Comparison of ENCODE assay signal across 16 cellular contexts in genomic region chr6:100592929-100593328, GRCh38.
DNase-seq lines count a peak whose midpoint lies in the region; ATAC-seq and TF ChIP-seq lines count a peak whose summit lies in the region.
"Had no signal": no experiment of that assay in that cellular context is flagged by ENCODE, and none has a peak within 500 bp of the region (broad histone marks: within the 10 kb centered on the region; RNA-seq: fewer than 3 reads in every experiment).

No MANE protein-coding gene starts in this region.

- intact Hi-C loops in activated naive CD4-positive, alpha-beta T cell treated with anti-CD3 and anti-CD28 coated beads for 36 hours (cut with micrococcal nuclease), result no loop called here
- intact Hi-C loops in CD14-positive monocyte (cut with micrococcal nuclease), result no loop called here

- CTCF ChIA-PET in activated naive CD4-positive, alpha-beta T cell treated with anti-CD3 and anti-CD28 coated beads for 36 hours (lab: Charles Lee), result no interaction called here

- H3K9me3 Mint-ChIP-seq in activated naive CD4-positive, alpha-beta T cell treated with anti-CD3 and anti-CD28 coated beads for 36 hours, result no peaks in the 10 kb centered on the region
- H3K9me3 Mint-ChIP-seq in CD14-positive monocyte, result peaks cover 0 to 2% (median 0%) of the 10 kb centered on the region in 7 donors
- H3K9me3 Mint-ChIP-seq: activated T-cell treated with anti-CD3 and anti-CD28 coated beads, Interleukin-2, amount 50 U/mL, for 4 hours had no signal

- DNase-seq in DND-41 (no peak), NCI-H1105 (lab: John Stamatoyannopoulos, UW) (peak; percentile 96), NCI-H345 treated with DMSO at 0.1 percent for 48 hours (lab: John Stamatoyannopoulos, UW; ENCODE audit: unreplicated experiment) (peak; percentile 91), GDM1 (lab: John Stamatoyannopoulos, UW) (no peak), GF-D8 (lab: John Stamatoyannopoulos, UW) (no peak), CD14-positive monocyte (ENCODE audit: low spot score) (no peak)
- DNase-seq in activated naive CD4-positive, alpha-beta T cell treated with anti-CD3 and anti-CD28 coated beads for 36 hours, result no peak
- DNase-seq: activated CD4-positive, CD25-positive, alpha-beta regulatory T cell treated with anti-CD3 and anti-CD28 coated beads, Interleukin-2, amount 50 U/mL, for 72 hours; activated T-cell treated with anti-CD3 and anti-CD28 coated beads, Interleukin-2, amount 50 U/mL, for 4 hours; adrenal gland; hypothalamus; left ventricle myocardium inferior; stimulated activated CD4-positive, alpha-beta T cell treated with anti-CD3 and anti-CD28 coated beads, Interleukin-1b, Interleukin-23, amount 100 ng/mL, for 48 hours had no signal

- peaks cover 2% of the 10 kb centered on the region for H3K4me1 Mint-ChIP-seq in activated naive CD4-positive, alpha-beta T cell treated with anti-CD3 and anti-CD28 coated beads for 36 hours (ENCODE audit: low read depth)
- H3K4me1 Mint-ChIP-seq in CD14-positive monocyte, result no peaks in the 10 kb centered on the region

- H3K4me3 Mint-ChIP-seq in activated naive CD4-positive, alpha-beta T cell treated with anti-CD3 and anti-CD28 coated beads for 36 hours, result no peak overlapping the region
- no peak overlapping the region for H3K4me3 Mint-ChIP-seq in CD14-positive monocyte
- H3K4me3 Mint-ChIP-seq: activated T-cell treated with anti-CD3 and anti-CD28 coated beads, Interleukin-2, amount 50 U/mL, for 4 hours had no signal

- H3K9ac ChIP-seq in DND-41 (ENCODE audit: low read depth, low read length) (no peak overlapping the region), endocrine pancreas (ENCODE audit: control insufficient read depth, insufficient read depth, low read length) (no peak overlapping the region)

- H3K79me2 ChIP-seq in DND-41 (ENCODE audit: insufficient read depth, low read length), result no peaks in the 10 kb centered on the region

- H3K36me3 Mint-ChIP-seq in activated naive CD4-positive, alpha-beta T cell treated with anti-CD3 and anti-CD28 coated beads for 36 hours (ENCODE audit: low read depth), result peaks cover 33% of the 10 kb centered on the region
- peaks cover 26 to 39% of the 10 kb centered on the region in 2 donors for H3K36me3 Mint-ChIP-seq in CD14-positive monocyte

- no peak for ATAC-seq in DND-41 (ENCODE audit: insufficient read depth, low read depth)
- ATAC-seq: activated T-cell treated with anti-CD3 and anti-CD28 coated beads, Interleukin-2, amount 50 U/mL, for 4 hours; esophagus mucosa; K562 had no signal

- no peak overlapping the region for H3K27ac Mint-ChIP-seq in activated naive CD4-positive, alpha-beta T cell treated with anti-CD3 and anti-CD28 coated beads for 36 hours
- H3K27ac Mint-ChIP-seq in CD14-positive monocyte, result no peak overlapping the region

- H3K4me2 ChIP-seq in DND-41 (ENCODE audit: insufficient read depth, low read length), result no peak overlapping the region

- H3K9me3 ChIP-seq in DND-41 (ENCODE audit: insufficient read depth, low read length, severe bottlenecking) (no peaks in the 10 kb centered on the region), endocrine pancreas (ENCODE audit: control insufficient read depth, low read length) (no peaks in the 10 kb centered on the region)
- H3K9me3 ChIP-seq: adrenal gland, left ventricle myocardium inferior had no signal

- no peaks in the 10 kb centered on the region for H4K20me1 ChIP-seq in DND-41 (ENCODE audit: insufficient read depth, low read length)

- no peaks in the 10 kb centered on the region for H3K27me3 Mint-ChIP-seq in activated naive CD4-positive, alpha-beta T cell treated with anti-CD3 and anti-CD28 coated beads for 36 hours (ENCODE audit: low read depth)
- H3K27me3 Mint-ChIP-seq in CD14-positive monocyte (ENCODE audit: low read depth in 3 of 3), result no peaks in the 10 kb centered on the region

- TF ChIP-seq CTCF in DND-41 (IDR thresholded peaks at IDR 0.05; ENCODE audit: borderline replicate concordance, extremely low read depth, low read length, poor library complexity, severe bottlenecking) (no peak), CD14-positive monocyte (IDR thresholded peaks at IDR 0.05) (no peak)

- no peaks in the 10 kb centered on the region for H3K27me3 ChIP-seq in DND-41 (ENCODE audit: insufficient read depth, low read length, poor library complexity)
- H3K27me3 ChIP-seq in endocrine pancreas (ENCODE audit: control insufficient read depth, insufficient read depth, low read length), result no peaks in the 10 kb centered on the region
- H3K27me3 ChIP-seq: adrenal gland had no signal

- H3K36me3 ChIP-seq in DND-41 (ENCODE audit: insufficient read depth, low read length), result peaks cover 28% of the 10 kb centered on the region
- no peaks in the 10 kb centered on the region for H3K36me3 ChIP-seq in endocrine pancreas (ENCODE audit: control insufficient read depth, insufficient read depth, low read length)

- H3K4me3 ChIP-seq in DND-41 (ENCODE audit: low read depth in 1 of 2, low read length in 2 of 2), result no peak overlapping the region
- peak overlapping the region; percentile 79 for H3K4me3 ChIP-seq in endocrine pancreas (ENCODE audit: control insufficient read depth, insufficient read depth, low read length)
- H3K4me3 ChIP-seq: adrenal gland, K562, left ventricle myocardium inferior had no signal

- H3K27ac ChIP-seq in DND-41 (ENCODE audit: low read length), result peak overlapping the region; percentile 54
- H3K27ac ChIP-seq: adrenal gland, left ventricle myocardium inferior had no signal

- no peak overlapping the region for H2AFZ ChIP-seq in DND-41 (ENCODE audit: low read depth, low read length)

- H3K4me1 ChIP-seq in DND-41 (ENCODE audit: insufficient read depth, low read length) (peaks cover 16% of the 10 kb centered on the region), endocrine pancreas (ENCODE audit: control insufficient read depth, insufficient read depth, low read length) (no peaks in the 10 kb centered on the region)
- H3K4me1 ChIP-seq: left ventricle myocardium inferior had no signal

Comparison
In these comparisons a context has a peak if more than half of its experiments do, and no peak if none do; other contexts are left out.
1. DNase-seq: peak in NCI-H1105 (single experiment) and NCI-H345 treated with DMSO at 0.1 percent for 48 hours (single experiment); none in DND-41 (single experiment), GDM1 (single experiment), activated naive CD4-positive, alpha-beta T cell treated with anti-CD3 and anti-CD28 coated beads for 36 hours (single experiment), GF-D8 (single experiment) and CD14-positive monocyte (single experiment).